ENCODE assay signal across 9 cellular contexts in the genomic region with DNA sequence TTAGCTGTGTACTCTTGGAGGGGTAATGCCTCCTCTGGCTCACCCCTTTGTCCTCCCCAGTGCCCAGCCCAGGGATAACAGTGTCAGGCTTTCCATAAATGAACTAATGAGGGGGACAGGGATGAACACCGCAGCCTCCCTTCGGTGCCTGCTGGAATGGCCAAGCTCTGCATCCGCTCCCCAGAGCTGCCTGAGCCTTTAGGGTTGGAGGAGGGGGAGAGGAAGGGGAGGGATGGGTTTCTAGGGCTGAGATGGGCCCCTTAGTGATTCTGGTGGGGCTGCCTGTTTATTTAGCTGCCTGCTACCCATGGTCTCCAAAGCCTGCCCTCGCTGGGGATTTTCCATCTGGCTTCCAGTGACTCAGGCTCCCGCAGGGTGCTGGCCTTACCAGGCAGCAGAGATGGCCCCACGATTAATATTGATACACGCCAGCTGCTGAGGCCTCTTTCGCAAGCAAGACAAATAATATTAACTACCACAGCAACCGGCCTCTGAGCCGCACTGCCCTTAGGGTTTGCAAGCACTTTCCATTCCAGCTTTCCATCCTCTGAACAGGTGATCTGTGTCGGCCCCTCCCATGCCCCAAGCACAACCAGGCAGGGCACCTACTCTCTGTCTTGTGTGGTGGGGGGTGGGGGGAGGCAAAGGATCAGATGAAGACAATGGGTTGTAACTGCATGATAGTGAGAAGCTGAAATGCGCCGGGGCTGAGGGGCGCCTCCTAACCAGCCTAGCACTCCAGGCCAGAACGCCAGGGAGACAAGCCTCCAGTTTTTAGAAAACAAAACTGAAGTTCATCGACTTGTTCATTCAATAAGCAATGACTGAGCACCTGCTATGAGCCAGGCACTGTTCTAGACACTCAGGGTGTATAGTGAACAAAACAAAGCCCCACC. TPM values are rescaled to one million over a fixed set of nuclear protein-coding genes. Genes with fewer than 3 reads are reported as not detected.
DNase-seq lines count a peak whose midpoint lies in the region; ATAC-seq and TF ChIP-seq lines count a peak whose summit lies in the region.
"Had no signal": no experiment of that assay in that cellular context is flagged by ENCODE, and none has a peak within 500 bp of the region (broad histone marks: within the 10 kb centered on the region; RNA-seq: fewer than 3 reads in every experiment).

No MANE protein-coding gene starts in this region.

- no peaks in the 10 kb centered on the region for H3K79me2 ChIP-seq in hepatocyte

- peak overlapping the region; percentile 41 for H3K4me2 ChIP-seq in hepatocyte

- H3K9me2 ChIP-seq in hepatocyte (replicated peaks; ENCODE audit: insufficient read depth) = no peaks in the 10 kb centered on the region

- 39% methylated on average over 16 of the region's 16 CpGs for WGBS in hepatocyte (ENCODE audit: low lambda C conversion rate, missing lambda C conversion rate)

- H4K20me1 ChIP-seq in hepatocyte (ENCODE audit: insufficient read depth, poor library complexity, severe bottlenecking) = no peaks in the 10 kb centered on the region

- H3K27me3 ChIP-seq in hepatocyte = no peaks in the 10 kb centered on the region
- H3K27me3 ChIP-seq in uterus = no peaks in the 10 kb centered on the region
- no peaks in the 10 kb centered on the region for H3K27me3 ChIP-seq in effector memory CD4-positive, alpha-beta T cell (replicated peaks; ENCODE audit: control insufficient read depth, insufficient read depth, low read length, poor library complexity, severe bottlenecking)
- peaks cover 89% of the 10 kb centered on the region for H3K27me3 ChIP-seq in left ventricle myocardium inferior (ENCODE audit: low read depth)

- no peak for TF ChIP-seq POLR2A in uterus (IDR thresholded peaks at IDR 0.05)

- no peaks in the 10 kb centered on the region for H3K9me3 ChIP-seq in hepatocyte (ENCODE audit: low read depth)
- H3K9me3 ChIP-seq in uterus = no peaks in the 10 kb centered on the region
- H3K9me3 ChIP-seq in effector memory CD4-positive, alpha-beta T cell (ENCODE audit: control insufficient read depth, low read length) = no peaks in the 10 kb centered on the region
- H3K9me3 ChIP-seq in left ventricle myocardium inferior (replicated peaks) = no peaks in the 10 kb centered on the region

- H2AFZ ChIP-seq in hepatocyte = no peak overlapping the region

- H3K27ac ChIP-seq in RWPE1 (peak overlapping the region; percentile 57), hepatocyte (peak overlapping the region; percentile 74), uterus (no peak overlapping the region), left ventricle myocardium inferior (replicated peaks) (no peak overlapping the region)
- H3K27ac ChIP-seq in effector memory CD4-positive, alpha-beta T cell (ENCODE audit: insufficient read depth, low read length, poor library complexity, severe bottlenecking) = no peak overlapping the region

- no peaks in the 10 kb centered on the region for H3K36me3 ChIP-seq in hepatocyte (replicated peaks; ENCODE audit: insufficient read depth, low read depth)
- no peaks in the 10 kb centered on the region for H3K36me3 ChIP-seq in uterus
- H3K36me3 ChIP-seq in effector memory CD4-positive, alpha-beta T cell (ENCODE audit: control insufficient read depth, insufficient read depth, low read length) = no peaks in the 10 kb centered on the region
- H3K36me3 ChIP-seq in left ventricle myocardium inferior = no peaks in the 10 kb centered on the region

- peak; percentile 45 for DNase-seq in activated effector memory CD4-positive, alpha-beta T cell treated with anti-CD3 and anti-CD28 coated beads, Interleukin-2, amount 50 U/mL, for 16 hours
- DNase-seq in activated effector memory CD4-positive, alpha-beta T cell treated with Interleukin-2 at 50 U/mL for 16 hours = no peak
- DNase-seq in RWPE1 (ENCODE audit: low spot score) (peak; percentile 59), hepatocyte (ENCODE audit: low spot score) (peak; percentile 82), uterus (peak; percentile 22 to 34), left ventricle myocardium inferior (no peak)
- no peak for DNase-seq in effector memory CD4-positive, alpha-beta T cell
- DNase-seq: Right ventricle myocardium superior had no signal

- no peak for TF ChIP-seq CTCF in RWPE1 (conservative IDR thresholded peaks at IDR 0.05; ENCODE audit: low read depth)
- no peak for TF ChIP-seq CTCF in hepatocyte (IDR thresholded peaks at IDR 0.05; ENCODE audit: poor library complexity)
- TF ChIP-seq CTCF in uterus (IDR thresholded peaks at IDR 0.05) = no peak
- no peak for TF ChIP-seq CTCF in left ventricle myocardium inferior (IDR thresholded peaks at IDR 0.05; ENCODE audit: borderline replicate concordance)

- POLR2A ChIA-PET in RWPE1 (lab: Yijun Ruan, JAX; ENCODE audit: low non-redundant PET) = interaction anchor here (0.6 kb wide), 1 partner anchor 120 kb away, joined by 3 read pairs; no protein-coding TSS in a partner anchor

- H3K4me1 ChIP-seq in hepatocyte (ENCODE audit: insufficient read depth) (peaks cover 22% of the 10 kb centered on the region), uterus (no peaks in the 10 kb centered on the region), left ventricle myocardium inferior (peaks cover 11% of the 10 kb centered on the region)
- H3K4me1 ChIP-seq in effector memory CD4-positive, alpha-beta T cell (ENCODE audit: control insufficient read depth, insufficient read depth, low read length, poor library complexity, severe bottlenecking) = no peaks in the 10 kb centered on the region

- CTCF ChIA-PET in RWPE1 (lab: Yijun Ruan, JAX) = interaction anchor here (0.6 to 1.9 kb wide), 4 partner anchors 25 to 179 kb away, joined by 3 to 9 read pairs (median 6); no protein-coding TSS in a partner anchor

- no peak for ATAC-seq in activated CD4-positive, CD25-positive, alpha-beta regulatory T cell treated with anti-CD3 and anti-CD28 coated beads, Interleukin-2, amount 50 U/mL, for 24 hours

- no peak overlapping the region for H3K4me3 ChIP-seq in hepatocyte
- H3K4me3 ChIP-seq in uterus = no peak overlapping the region
- no peak overlapping the region for H3K4me3 ChIP-seq in effector memory CD4-positive, alpha-beta T cell (ENCODE audit: insufficient read depth, low read depth, low read length, poor library complexity, severe bottlenecking)
- no peak overlapping the region for H3K4me3 ChIP-seq in left ventricle myocardium inferior

- intact Hi-C loops in uterus (cut with DNase I; ENCODE audit: low total_unique reads) = no loop called here
- intact Hi-C loops in left ventricle myocardium inferior (cut with micrococcal nuclease) = loop anchor here (10.0 kb wide), 1 partner anchor 91 kb away; no protein-coding TSS in a partner anchor

RNA-seq across cellular contexts. Expression of gene C14orf132, which starts 56.7 kb away (rescaled TPM):
- total RNA-seq in hepatocyte (16.3 and 17.0 TPM in 2 replicates), uterus (10 to 100 TPM; 10.5 to 60.1 (median 16.0) TPM), left ventricle myocardium inferior (4.8 TPM)
- polyA plus RNA-seq in hepatocyte = 19.3 and 26.5 TPM in 2 replicates

Comparison
In these comparisons a context has a peak if more than half of its experiments do, and no peak if none do; other contexts are left out.
1. DNase-seq: peak in activated effector memory CD4-positive, alpha-beta T cell treated with anti-CD3 and anti-CD28 coated beads, Interleukin-2, amount 50 U/mL, for 16 hours (single experiment), RWPE1 (single experiment), hepatocyte (single experiment) and uterus (2 of 2); none in activated effector memory CD4-positive, alpha-beta T cell treated with Interleukin-2 at 50 U/mL for 16 hours (single experiment), effector memory CD4-positive, alpha-beta T cell (0 of 3) and left ventricle myocardium inferior (single experiment).
2. H3K27ac ChIP-seq: peak in RWPE1 (single experiment) and hepatocyte (single experiment); none in uterus (0 of 2), effector memory CD4-positive, alpha-beta T cell (single experiment) and left ventricle myocardium inferior (single experiment).